In the genomic region with DNA sequence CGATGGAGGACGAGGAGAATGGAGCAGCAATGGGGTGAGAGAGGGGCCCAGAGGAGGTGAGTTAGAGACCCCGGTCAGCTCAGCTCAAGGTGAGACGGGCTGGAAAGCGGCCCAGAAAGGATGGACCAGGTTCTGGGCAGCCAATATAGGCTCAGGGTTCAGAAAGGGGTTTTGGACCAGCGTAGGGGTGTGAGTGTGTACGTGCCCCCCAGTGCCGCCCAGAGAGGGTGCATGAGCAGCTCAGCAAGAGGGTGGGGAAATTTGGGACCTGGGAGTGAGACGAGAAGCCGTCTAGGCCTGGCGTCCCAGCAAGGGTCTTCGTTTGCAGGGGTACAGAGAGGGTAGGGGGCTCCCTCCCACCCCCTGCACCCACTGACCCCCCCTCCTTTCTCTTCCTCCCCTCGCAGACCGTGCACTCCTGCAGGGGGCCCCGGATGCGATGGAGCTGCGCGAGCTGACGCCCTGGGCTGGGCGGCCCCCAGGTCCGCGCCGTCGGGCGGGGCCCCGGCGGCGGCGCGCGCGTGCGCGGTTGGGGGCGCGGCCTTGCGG, we compare ENCODE assay signal across 9 cellular contexts. TPM values are rescaled to one million over a fixed set of nuclear protein-coding genes. Genes with fewer than 3 reads are reported as not detected.
DNase-seq lines count a peak whose midpoint lies in the region; ATAC-seq and TF ChIP-seq lines count a peak whose summit lies in the region.
"Had no signal": no experiment of that assay in that cellular context is flagged by ENCODE, and none has a peak within 500 bp of the region (broad histone marks: within the 10 kb centered on the region; RNA-seq: fewer than 3 reads in every experiment).

No MANE protein-coding gene starts in this region.

- no peak for ATAC-seq in natural killer cell treated with Interleukin-12 subunit alpha and Interleukin-12 subunit beta and Interleukin-15 and Interleukin-18, amount 100 ng/mL, for 72 hours
- no peak for ATAC-seq in HG03139 (IDR thresholded peaks at IDR 0.05; ENCODE audit: unreplicated experiment)
- ATAC-seq in GM19328 (IDR thresholded peaks at IDR 0.05; ENCODE audit: unreplicated experiment), result no peak

- POLR2A ChIA-PET in BJ (lab: Charles Lee), result interaction anchor here (0.5 to 1.0 kb wide), 3 partner anchors 20 to 77 kb away, joined by 3 read pairs; partner anchors contain the start of gene NDUFA11

- H3K36me3 Mint-ChIP-seq in natural killer cell treated with Interleukin-12 subunit alpha and Interleukin-12 subunit beta and Interleukin-15 and Interleukin-18, amount 100 ng/mL, for 72 hours, result no peaks in the 10 kb centered on the region

- H3K27me3 ChIP-seq in BJ (ENCODE audit: control insufficient read depth, insufficient read depth, low read length) (peaks cover 6% of the 10 kb centered on the region; the same call in 1 of the 2 replicates), ectodermal cell (ENCODE audit: control insufficient read depth, insufficient read depth, low read length, poor library complexity, severe bottlenecking) (no peaks in the 10 kb centered on the region)

- H3K27me3 Mint-ChIP-seq in natural killer cell treated with Interleukin-12 subunit alpha and Interleukin-12 subunit beta and Interleukin-15 and Interleukin-18, amount 100 ng/mL, for 72 hours, result no peaks in the 10 kb centered on the region

- peaks cover 10 to 15% of the 10 kb centered on the region in 2 donors for H3K4me1 Mint-ChIP-seq in natural killer cell treated with Interleukin-12 subunit alpha and Interleukin-12 subunit beta and Interleukin-15 and Interleukin-18, amount 100 ng/mL, for 72 hours (ENCODE audit: low read depth in 2 of 2)

- WGBS in ectodermal cell, 2 experiments, result 20 to 21% methylated on average over 37 of the region's 37 CpGs

- no peak for DNase-seq in BJ (ENCODE audit: low read depth)
- DNase-seq in natural killer cell treated with Interleukin-12 subunit alpha and Interleukin-12 subunit beta and Interleukin-15 and Interleukin-18, amount 100 ng/mL, for 72 hours (ENCODE audit: low spot score), result no peak
- no peak for DNase-seq in DMS114 treated with DMSO at 0.1 percent for 48 hours (lab: John Stamatoyannopoulos, UW; ENCODE audit: unreplicated experiment)
- no peak for DNase-seq in stimulated activated CD4-positive, alpha-beta T cell treated with anti-CD3 and anti-CD28 coated beads, Interleukin-2, amount 100 ng/mL, for 24 hours

- H3K4me3 Mint-ChIP-seq in natural killer cell treated with Interleukin-12 subunit alpha and Interleukin-12 subunit beta and Interleukin-15 and Interleukin-18, amount 100 ng/mL, for 72 hours, result peak overlapping the region; percentile 89

- H3K4me1 ChIP-seq in ectodermal cell (ENCODE audit: control insufficient read depth, insufficient read depth, low read length), result peaks cover 19% of the 10 kb centered on the region

- H3K4me3 ChIP-seq in BJ (ENCODE audit: low read depth, low read length) (peak overlapping the region; percentile 70), ectodermal cell (ENCODE audit: insufficient read depth, low read depth, low read length) (peak overlapping the region; percentile 74)

- H3K9me3 Mint-ChIP-seq in natural killer cell treated with Interleukin-12 subunit alpha and Interleukin-12 subunit beta and Interleukin-15 and Interleukin-18, amount 100 ng/mL, for 72 hours, result no peaks in the 10 kb centered on the region

- no peaks in the 10 kb centered on the region for H3K36me3 ChIP-seq in BJ (ENCODE audit: control insufficient read depth, insufficient read depth, low read length)
- no peaks in the 10 kb centered on the region for H3K36me3 ChIP-seq in KOPT-K1 (ENCODE audit: insufficient read depth, low read length)
- H3K36me3 ChIP-seq in ectodermal cell (ENCODE audit: control insufficient read depth, insufficient read depth, low read length), result no peaks in the 10 kb centered on the region

- no peak for TF ChIP-seq CTCF in BJ (IDR thresholded peaks at IDR 0.05; ENCODE audit: insufficient read depth, low read depth, low read length)

- H3K27ac ChIP-seq in KOPT-K1 (ENCODE audit: low read depth, low read length, poor library complexity, severe bottlenecking) (peak overlapping the region; percentile 69), ectodermal cell (ENCODE audit: insufficient read depth, low read depth, low read length, poor library complexity, severe bottlenecking) (no peak overlapping the region)

- CTCF ChIA-PET in BJ (lab: Yijun Ruan, JAX), result interaction anchor here (1.2 to 2.7 kb wide), 3 partner anchors 23 to 76 kb away, joined by 3 to 18 read pairs (median 5); partner anchors contain the start of genes NDUFA11 and NRTN

- H3K9me3 ChIP-seq in KOPT-K1 (ENCODE audit: insufficient read depth, low read length, poor library complexity, severe bottlenecking) (no peaks in the 10 kb centered on the region), ectodermal cell (ENCODE audit: control insufficient read depth, low read length) (no peaks in the 10 kb centered on the region)

- H3K27ac Mint-ChIP-seq in natural killer cell treated with Interleukin-12 subunit alpha and Interleukin-12 subunit beta and Interleukin-15 and Interleukin-18, amount 100 ng/mL, for 72 hours, result peak overlapping the region; percentile 54 to 87

RNA-seq across cellular contexts. Expression of gene FUT6, which starts 12.1 kb away (rescaled TPM):
- not detected in 2 replicates for polyA plus RNA-seq in BJ (2011; rRNA removed)
- not detected in 2 replicates for polyA minus RNA-seq in BJ (2011; rRNA and poly(A)+ RNA removed)
- polyA plus RNA-seq in ectodermal cell (2013, experiment 1 of 4), result not detected
- not detected for polyA plus RNA-seq in ectodermal cell (2013, experiment 2 of 4)
- not detected for polyA plus RNA-seq in ectodermal cell (2013, experiment 3 of 4)
- polyA plus RNA-seq in ectodermal cell (2013, experiment 4 of 4), result not detected
- not detected for total RNA-seq in natural killer cell treated with Interleukin-12 subunit alpha and Interleukin-12 subunit beta and Interleukin-15 and Interleukin-18, amount 100 ng/mL, for 72 hours
- total RNA-seq: lung microvascular endothelial cell had no signal

RNA-seq across cellular contexts. Expression of gene NRTN, which starts 22.5 kb away (rescaled TPM):
- polyA plus RNA-seq in BJ (2011; rRNA removed), result 0.20 and 0.22 TPM in 2 replicates
- polyA minus RNA-seq in BJ (2011; rRNA and poly(A)+ RNA removed), result 0.41 TPM in 1 of 2 replicates, not detected in the other
- polyA plus RNA-seq in ectodermal cell (2013, experiment 1 of 4), result 9.2 TPM
- 10.3 TPM for polyA plus RNA-seq in ectodermal cell (2013, experiment 2 of 4)
- polyA plus RNA-seq in ectodermal cell (2013, experiment 3 of 4), result 9.6 TPM
- 11.0 TPM for polyA plus RNA-seq in ectodermal cell (2013, experiment 4 of 4)
- total RNA-seq in natural killer cell treated with Interleukin-12 subunit alpha and Interleukin-12 subunit beta and Interleukin-15 and Interleukin-18, amount 100 ng/mL, for 72 hours, result not detected

RNA-seq across cellular contexts. Expression of gene FUT3, which starts 23.8 kb away (rescaled TPM):
- not detected in 2 replicates for polyA plus RNA-seq in BJ (2011; rRNA removed)
- not detected in 2 replicates for polyA minus RNA-seq in BJ (2011; rRNA and poly(A)+ RNA removed)
- polyA plus RNA-seq in ectodermal cell (2013, experiment 1 of 4), result not detected
- polyA plus RNA-seq in ectodermal cell (2013, experiment 2 of 4), result 0.37 TPM
- polyA plus RNA-seq in ectodermal cell (2013, experiment 3 of 4), result 0.27 TPM
- polyA plus RNA-seq in ectodermal cell (2013, experiment 4 of 4), result 0.36 TPM
- total RNA-seq in natural killer cell treated with Interleukin-12 subunit alpha and Interleukin-12 subunit beta and Interleukin-15 and Interleukin-18, amount 100 ng/mL, for 72 hours, result not detected
- total RNA-seq: lung microvascular endothelial cell had no signal

RNA-seq across cellular contexts. Expression of gene DUS3L, which starts 36.5 kb away (rescaled TPM):
- 9.9 and 13.7 TPM in 2 replicates for polyA plus RNA-seq in BJ (2011; rRNA removed)
- 20.1 TPM in 2 replicates for polyA minus RNA-seq in BJ (2011; rRNA and poly(A)+ RNA removed)
- polyA plus RNA-seq in ectodermal cell (2013, experiment 1 of 4), result 26.6 TPM
- 25.0 TPM for polyA plus RNA-seq in ectodermal cell (2013, experiment 2 of 4)
- polyA plus RNA-seq in ectodermal cell (2013, experiment 3 of 4), result 31.2 TPM
- 20.7 TPM for polyA plus RNA-seq in ectodermal cell (2013, experiment 4 of 4)
- 100 to 1,000 TPM in 1 of 2 donors, 10 to 100 TPM in 1; 90.1 to 155 TPM for total RNA-seq in natural killer cell treated with Interleukin-12 subunit alpha and Interleukin-12 subunit beta and Interleukin-15 and Interleukin-18, amount 100 ng/mL, for 72 hours

RNA-seq across cellular contexts. Expression of gene PRR22, which starts 42.9 kb away (rescaled TPM):
- 0.28 and 0.53 TPM in 2 replicates for polyA plus RNA-seq in BJ (2011; rRNA removed)
- polyA minus RNA-seq in BJ (2011; rRNA and poly(A)+ RNA removed), result 0.14 and 0.46 TPM in 2 replicates
- polyA plus RNA-seq in ectodermal cell (2013, experiment 1 of 4), result 2.1 TPM
- polyA plus RNA-seq in ectodermal cell (2013, experiment 2 of 4), result 4.1 TPM
- 1.8 TPM for polyA plus RNA-seq in ectodermal cell (2013, experiment 3 of 4)
- polyA plus RNA-seq in ectodermal cell (2013, experiment 4 of 4), result 1.9 TPM
- 10 to 100 TPM in 1 of 2 donors, 1 to 10 TPM in 1; 8.5 to 21.5 TPM for total RNA-seq in natural killer cell treated with Interleukin-12 subunit alpha and Interleukin-12 subunit beta and Interleukin-15 and Interleukin-18, amount 100 ng/mL, for 72 hours
